Comparison of ENCODE assay signal across 3 cellular contexts in the genomic region with DNA sequence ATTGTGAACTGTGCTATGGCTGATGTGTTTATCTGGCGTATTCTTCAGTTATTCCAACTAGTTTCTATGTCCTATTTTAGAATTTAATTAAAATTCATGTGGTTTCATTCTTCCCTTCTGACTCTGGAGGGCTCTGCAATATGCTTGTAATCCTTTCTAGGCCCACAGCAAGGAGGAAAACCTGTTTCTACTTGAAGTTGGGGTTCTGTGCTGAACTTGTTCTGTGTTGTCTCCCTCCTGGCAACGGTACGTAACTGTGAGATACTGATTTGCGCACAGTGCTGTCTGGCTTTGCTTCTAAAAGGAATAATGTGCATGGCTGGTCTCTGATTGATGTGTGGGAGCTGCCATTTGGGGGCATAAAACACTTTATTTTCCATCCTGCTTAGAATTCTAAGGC.
TF ChIP-seq lines count a peak whose summit lies in the region.

No MANE protein-coding gene starts in this region.

TF ChIP-seq in HCT116, 20 proteins besides CTCF, POLR2A, EP300 and RAD21 (continues in another document):
- no peak for TF ChIP-seq ATF3 (IDR thresholded peaks at IDR 0.05)
- TF ChIP-seq EZH2phosphoT487 (IDR thresholded peaks at IDR 0.05; ENCODE audit: borderline replicate concordance): no peak
- TF ChIP-seq ZNF274 (IDR thresholded peaks at IDR 0.05; ENCODE audit: low read depth, low read length): no peak
- no peak for TF ChIP-seq YY1 (IDR thresholded peaks at IDR 0.05; ENCODE audit: extremely low read depth, insufficient replicate concordance, low read depth, low read length)
- no peak for TF ChIP-seq POLR2AphosphoS5 (IDR thresholded peaks at IDR 0.05; ENCODE audit: low read depth, low read length)
- TF ChIP-seq, protein P1, sequence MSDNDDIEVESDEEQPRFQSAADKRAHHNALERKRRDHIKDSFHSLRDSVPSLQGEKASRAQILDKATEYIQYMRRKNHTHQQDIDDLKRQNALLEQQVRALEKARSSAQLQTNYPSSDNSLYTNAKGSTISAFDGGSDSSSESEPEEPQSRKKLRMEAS (IDR thresholded peaks at IDR 0.05): no peak
- TF ChIP-seq SP1 (IDR thresholded peaks at IDR 0.05; ENCODE audit: low read depth): no peak
- TF ChIP-seq FOSL1 (IDR thresholded peaks at IDR 0.05; ENCODE audit: low read depth): no peak
- no peak for TF ChIP-seq TCF7L2 (IDR thresholded peaks at IDR 0.05; ENCODE audit: borderline replicate concordance, extremely low read depth, insufficient read depth, insufficient read length)
- TF ChIP-seq SIN3A (IDR thresholded peaks at IDR 0.05; ENCODE audit: low read depth): no peak
- no peak for TF ChIP-seq CBX3 (IDR thresholded peaks at IDR 0.05; ENCODE audit: low read depth)
- no peak for TF ChIP-seq EGR1 (IDR thresholded peaks at IDR 0.05; ENCODE audit: low read depth)
- TF ChIP-seq JUND (IDR thresholded peaks at IDR 0.05): no peak
- TF ChIP-seq EZH2 (IDR thresholded peaks at IDR 0.05): no peak
- TF ChIP-seq, protein P2, sequence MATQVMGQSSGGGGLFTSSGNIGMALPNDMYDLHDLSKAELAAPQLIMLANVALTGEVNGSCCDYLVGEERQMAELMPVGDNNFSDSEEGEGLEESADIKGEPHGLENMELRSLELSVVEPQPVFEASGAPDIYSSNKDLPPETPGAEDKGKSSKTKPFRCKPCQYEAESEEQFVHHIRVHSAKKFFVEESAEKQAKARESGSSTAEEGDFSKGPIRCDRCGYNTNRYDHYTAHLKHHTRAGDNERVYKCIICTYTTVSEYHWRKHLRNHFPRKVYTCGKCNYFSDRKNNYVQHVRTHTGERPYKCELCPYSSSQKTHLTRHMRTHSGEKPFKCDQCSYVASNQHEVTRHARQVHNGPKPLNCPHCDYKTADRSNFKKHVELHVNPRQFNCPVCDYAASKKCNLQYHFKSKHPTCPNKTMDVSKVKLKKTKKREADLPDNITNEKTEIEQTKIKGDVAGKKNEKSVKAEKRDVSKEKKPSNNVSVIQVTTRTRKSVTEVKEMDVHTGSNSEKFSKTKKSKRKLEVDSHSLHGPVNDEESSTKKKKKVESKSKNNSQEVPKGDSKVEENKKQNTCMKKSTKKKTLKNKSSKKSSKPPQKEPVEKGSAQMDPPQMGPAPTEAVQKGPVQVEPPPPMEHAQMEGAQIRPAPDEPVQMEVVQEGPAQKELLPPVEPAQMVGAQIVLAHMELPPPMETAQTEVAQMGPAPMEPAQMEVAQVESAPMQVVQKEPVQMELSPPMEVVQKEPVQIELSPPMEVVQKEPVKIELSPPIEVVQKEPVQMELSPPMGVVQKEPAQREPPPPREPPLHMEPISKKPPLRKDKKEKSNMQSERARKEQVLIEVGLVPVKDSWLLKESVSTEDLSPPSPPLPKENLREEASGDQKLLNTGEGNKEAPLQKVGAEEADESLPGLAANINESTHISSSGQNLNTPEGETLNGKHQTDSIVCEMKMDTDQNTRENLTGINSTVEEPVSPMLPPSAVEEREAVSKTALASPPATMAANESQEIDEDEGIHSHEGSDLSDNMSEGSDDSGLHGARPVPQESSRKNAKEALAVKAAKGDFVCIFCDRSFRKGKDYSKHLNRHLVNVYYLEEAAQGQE (IDR thresholded peaks at IDR 0.05; ENCODE audit: low read depth): no peak
- TF ChIP-seq ELF1 (IDR thresholded peaks at IDR 0.05; ENCODE audit: borderline replicate concordance, low read depth): no peak
- no peak for TF ChIP-seq CEBPB (IDR thresholded peaks at IDR 0.05; ENCODE audit: low read depth)
- TF ChIP-seq ZFX (IDR thresholded peaks at IDR 0.05): no peak

TF ChIP-seq in WTC11, 78 proteins besides CTCF, POLR2A, EP300 and RAD21 (continued from another document):
- TF ChIP-seq ZNF396 (CRISPR knock-in tag; IDR thresholded peaks at IDR 0.05; ENCODE audit: borderline replicate concordance) (no peak), PRRX2 (CRISPR knock-in tag; IDR thresholded peaks at IDR 0.05) (no peak), ZBTB21 (CRISPR knock-in tag; IDR thresholded peaks at IDR 0.05; ENCODE audit: borderline replicate concordance) (no peak), CREM (CRISPR knock-in tag; IDR thresholded peaks at IDR 0.05) (no peak), ZNF416 (CRISPR knock-in tag; IDR thresholded peaks at IDR 0.05) (no peak), NFATC4 (CRISPR knock-in tag; IDR thresholded peaks at IDR 0.05) (no peak), TEAD1 (CRISPR knock-in tag; IDR thresholded peaks at IDR 0.05) (no peak)
- TF ChIP-seq, protein P3, sequence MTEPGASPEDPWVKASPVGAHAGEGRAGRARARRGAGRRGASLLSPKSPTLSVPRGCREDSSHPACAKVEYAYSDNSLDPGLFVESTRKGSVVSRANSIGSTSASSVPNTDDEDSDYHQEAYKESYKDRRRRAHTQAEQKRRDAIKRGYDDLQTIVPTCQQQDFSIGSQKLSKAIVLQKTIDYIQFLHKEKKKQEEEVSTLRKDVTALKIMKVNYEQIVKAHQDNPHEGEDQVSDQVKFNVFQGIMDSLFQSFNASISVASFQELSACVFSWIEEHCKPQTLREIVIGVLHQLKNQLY (CRISPR knock-in tag; IDR thresholded peaks at IDR 0.05): no peak
- TF ChIP-seq, protein P4, sequence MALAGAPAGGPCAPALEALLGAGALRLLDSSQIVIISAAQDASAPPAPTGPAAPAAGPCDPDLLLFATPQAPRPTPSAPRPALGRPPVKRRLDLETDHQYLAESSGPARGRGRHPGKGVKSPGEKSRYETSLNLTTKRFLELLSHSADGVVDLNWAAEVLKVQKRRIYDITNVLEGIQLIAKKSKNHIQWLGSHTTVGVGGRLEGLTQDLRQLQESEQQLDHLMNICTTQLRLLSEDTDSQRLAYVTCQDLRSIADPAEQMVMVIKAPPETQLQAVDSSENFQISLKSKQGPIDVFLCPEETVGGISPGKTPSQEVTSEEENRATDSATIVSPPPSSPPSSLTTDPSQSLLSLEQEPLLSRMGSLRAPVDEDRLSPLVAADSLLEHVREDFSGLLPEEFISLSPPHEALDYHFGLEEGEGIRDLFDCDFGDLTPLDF (CRISPR knock-in tag; IDR thresholded peaks at IDR 0.05): no peak

TF ChIP-seq in HEK293T, 16 proteins besides CTCF, POLR2A, EP300 and RAD21:
- TF ChIP-seq PKNOX1 (IDR thresholded peaks at IDR 0.05): no peak
- TF ChIP-seq TARDBP (IDR thresholded peaks at IDR 0.05): no peak
- no peak for TF ChIP-seq NFRKB (IDR thresholded peaks at IDR 0.05)
- no peak for TF ChIP-seq FOXA1 (IDR thresholded peaks at IDR 0.05)
- TF ChIP-seq SUZ12 (IDR thresholded peaks at IDR 0.05): no peak
- no peak for TF ChIP-seq LEF1 (IDR thresholded peaks at IDR 0.05; ENCODE audit: borderline replicate concordance)
- TF ChIP-seq FOXM1 (IDR thresholded peaks at IDR 0.05; ENCODE audit: borderline replicate concordance): no peak
- no peak for TF ChIP-seq BHLHE40 (IDR thresholded peaks at IDR 0.05; ENCODE audit: borderline replicate concordance)
- no peak for TF ChIP-seq SP1 (IDR thresholded peaks at IDR 0.05)
- no peak for TF ChIP-seq CTBP1 (IDR thresholded peaks at IDR 0.05; ENCODE audit: borderline replicate concordance)
- no peak for TF ChIP-seq ZNF384 (IDR thresholded peaks at IDR 0.05)
- no peak for TF ChIP-seq ELF4 (IDR thresholded peaks at IDR 0.05)
- no peak for TF ChIP-seq ARNT (IDR thresholded peaks at IDR 0.05)
